15 cellular contexts compared by ENCODE assay signal in the genomic region with DNA sequence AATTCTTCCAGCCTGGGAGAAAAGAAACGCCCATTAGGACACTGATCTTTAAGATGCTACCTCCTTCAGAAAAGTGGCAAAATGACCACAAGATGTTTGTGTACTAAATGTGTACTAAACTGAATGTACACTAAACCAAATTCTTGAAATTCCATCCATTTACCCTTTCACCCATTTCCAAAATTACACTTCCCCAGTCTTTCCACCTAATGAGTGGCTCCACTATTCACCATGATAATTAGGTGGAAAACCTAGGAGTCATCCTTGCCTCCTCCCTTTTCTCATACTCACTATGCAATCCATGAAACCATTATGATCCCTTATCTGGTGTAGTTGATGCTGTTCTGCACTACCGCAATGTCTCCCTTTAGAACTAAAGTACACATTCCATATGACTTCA.
A peak's percentile ranks its signal among the peaks of the same experiment; 100 is the strongest.
DNase-seq lines count a peak whose midpoint lies in the region; ATAC-seq and TF ChIP-seq lines count a peak whose summit lies in the region.
"Had no signal": no experiment of that assay in that cellular context is flagged by ENCODE, and none has a peak within 500 bp of the region (broad histone marks: within the 10 kb centered on the region; RNA-seq: fewer than 3 reads in every experiment).

No MANE protein-coding gene starts in this region.

- intact Hi-C loops in HCT116 (cut with micrococcal nuclease): loop anchor here (5.0 kb wide), 1 partner anchor 629 kb away; no protein-coding TSS in a partner anchor
- intact Hi-C loops in left ventricle myocardium superior (cut with micrococcal nuclease): loop anchor here (5.0 kb wide), 1 partner anchor 454 kb away; a partner anchor contains a TSS

- H3K9me2 ChIP-seq in HCT116 (ENCODE audit: insufficient read depth): no peaks in the 10 kb centered on the region

- RAD21 ChIA-PET in HCT116 (lab: Charles Lee; ENCODE audit: low non-redundant PET in 1 of 2, low total read pairs in 2 of 2, uncharacterized antibody in 2 of 2, unreplicated experiment in 2 of 2): no interaction called here

- H3K36me3 ChIP-seq in HCT116 (ENCODE audit: control insufficient read depth in 1 of 2, insufficient read depth in 2 of 2, low read length in 2 of 2) (no peaks in the 10 kb centered on the region), fibroblast of lung (ENCODE audit: control insufficient read depth, insufficient read depth, low read length) (no peaks in the 10 kb centered on the region), smooth muscle cell (ENCODE audit: low read depth) (no peaks in the 10 kb centered on the region)
- H3K36me3 ChIP-seq: heart left ventricle, upper lobe of right lung had no signal

- H3K27me3 ChIP-seq in HCT116 (ENCODE audit: insufficient read depth, low read length) (no peaks in the 10 kb centered on the region), fibroblast of lung (ENCODE audit: control insufficient read depth, insufficient read depth, low read length) (no peaks in the 10 kb centered on the region), smooth muscle cell (ENCODE audit: low read depth) (no peaks in the 10 kb centered on the region)
- H3K27me3 ChIP-seq: heart left ventricle, upper lobe of right lung had no signal

- WGBS in smooth muscle cell (ENCODE audit: low lambda C conversion rate): 69% methylated on average over 2 of the region's 2 CpGs

- ATAC-seq in HCT116: peak; percentile 10; the same call in 1 of the 2 replicates
- ATAC-seq in GM18907 (IDR thresholded peaks at IDR 0.05; ENCODE audit: unreplicated experiment): no peak
- no peak for ATAC-seq in left ventricle myocardium superior
- ATAC-seq: naive thymus-derived CD4-positive, alpha-beta T cell had no signal

- no peak for TF ChIP-seq POLR2A in HCT116 (IDR thresholded peaks at IDR 0.05; ENCODE audit: borderline replicate concordance, extremely low read depth, insufficient read depth, insufficient read length)

- POLR2A ChIA-PET in HCT116 (lab: Charles Lee): no interaction called here

- H3F3A ChIP-seq in smooth muscle cell (ENCODE audit: low read depth): peaks cover 17% of the 10 kb centered on the region

- H3K4me3 ChIP-seq in HCT116 (replicated peaks in 1 of 2; ENCODE audit: low read depth in 1 of 2, low read length in 2 of 2): peak overlapping the region in 1 of 2 experiments; percentile 27; a peak in 2 of 4 replicates
- H3K4me3 ChIP-seq in fibroblast of lung (replicated peaks in 1 of 4; ENCODE audit: control extremely low read depth in 1 of 4, insufficient read depth in 1 of 4, low read depth in 3 of 4, low read length in 4 of 4): no peak overlapping the region
- no peak overlapping the region for H3K4me3 ChIP-seq in smooth muscle cell
- H3K4me3 ChIP-seq: heart left ventricle, upper lobe of right lung had no signal

- H3K9ac ChIP-seq in HCT116 (ENCODE audit: low read length) (peak overlapping the region; percentile 20; the same call in 1 of the 2 replicates), fibroblast of lung (ENCODE audit: insufficient read depth, low read length) (peak overlapping the region; percentile 43), smooth muscle cell (ENCODE audit: low read depth) (peak overlapping the region; percentile 28)

- CTCF ChIA-PET in HCT116 (lab: Charles Lee): no interaction called here

- H3K4me2 ChIP-seq in HCT116 (ENCODE audit: low read length): peak overlapping the region; percentile 67
- H3K4me2 ChIP-seq in fibroblast of lung (ENCODE audit: extremely low read depth, insufficient read depth, low read length): peak overlapping the region; percentile 18
- peak overlapping the region; percentile 42 for H3K4me2 ChIP-seq in smooth muscle cell

- H3K9me3 ChIP-seq in HCT116 (ENCODE audit: control insufficient read depth in 1 of 2, insufficient read depth in 1 of 2, low read depth in 1 of 2, low read length in 2 of 2) (no peaks in the 10 kb centered on the region), fibroblast of lung (ENCODE audit: control insufficient read depth, insufficient read depth, low read depth, low read length) (no peaks in the 10 kb centered on the region), smooth muscle cell (replicated peaks; ENCODE audit: low read depth) (no peaks in the 10 kb centered on the region)
- H3K9me3 ChIP-seq: heart left ventricle, upper lobe of right lung had no signal

- DNase-seq in HCT116 (ENCODE audit: low read depth, low spot score): no peak
- peak in 1 of 2 donors; percentile 38 for DNase-seq in fibroblast of lung (ENCODE audit: low read depth in 2 of 2)
- DNase-seq in smooth muscle cell (lab: John Stamatoyannopoulos, UW; ENCODE audit: unreplicated experiment): no peak
- no peak for DNase-seq in OCI-M1 (lab: John Stamatoyannopoulos, UW)
- DNase-seq in left ventricle myocardium superior: no peak
- no peak for DNase-seq in activated CD8-positive, alpha-beta memory T cell treated with anti-CD3 and anti-CD28 coated beads, Interleukin-2, amount 50 U/mL, for 48 hours
- DNase-seq: CD4-positive, alpha-beta T cell; heart left ventricle; NCI-H1105; NCI-H2227 treated with DMSO at 0.1 percent for 48 hours; stimulated activated CD4-positive, alpha-beta T cell treated with anti-CD3 and anti-CD28 coated beads, Interleukin-4, amount 100 ng/mL, for 1 hour; upper lobe of right lung had no signal

- TF ChIP-seq CTCF in HCT116 (IDR thresholded peaks at IDR 0.05 in 2 of 3, conservative IDR thresholded peaks at IDR 0.05 in 1 of 3; ENCODE audit: borderline replicate concordance in 1 of 3, insufficient read depth in 1 of 3, low read depth in 2 of 3, low read length in 2 of 3): no peak
- no peak for TF ChIP-seq CTCF in VCaP (conservative IDR thresholded peaks at IDR 0.05)
- TF ChIP-seq CTCF in fibroblast of lung (conservative IDR thresholded peaks at IDR 0.05 in 1 of 2, IDR thresholded peaks at IDR 0.05 in 1 of 2; ENCODE audit: low read depth in 1 of 2, low read length in 2 of 2): no peak
- no peak for TF ChIP-seq CTCF in smooth muscle cell (IDR thresholded peaks at IDR 0.05; ENCODE audit: borderline replicate concordance, insufficient read depth, poor library complexity, severe bottlenecking)

- BruUV-seq in HCT116 (replicated peaks; lab: Mats Ljungman, UMichigan): no TSS peak

- peak overlapping the region; percentile 61 for H3K27ac ChIP-seq in HCT116 (ENCODE audit: low read depth, low read length)
- peak overlapping the region; percentile 73 for H3K27ac ChIP-seq in VCaP
- H3K27ac ChIP-seq in fibroblast of lung (ENCODE audit: insufficient read depth, low read length): peak overlapping the region; percentile 89
- peak overlapping the region; percentile 96 for H3K27ac ChIP-seq in smooth muscle cell (ENCODE audit: low read depth)
- H3K27ac ChIP-seq: upper lobe of right lung had no signal

- H3K79me2 ChIP-seq in HCT116 (ENCODE audit: insufficient read depth, low read length) (no peaks in the 10 kb centered on the region), fibroblast of lung (ENCODE audit: control insufficient read depth, insufficient read depth, low read length) (no peaks in the 10 kb centered on the region), smooth muscle cell (ENCODE audit: low read depth) (no peaks in the 10 kb centered on the region)

- peak overlapping the region; percentile 58 for H2AFZ ChIP-seq in HCT116 (ENCODE audit: low read depth, low read length, poor library complexity, severe bottlenecking)
- H2AFZ ChIP-seq in fibroblast of lung (ENCODE audit: low read length): no peak overlapping the region
- H2AFZ ChIP-seq in smooth muscle cell (ENCODE audit: low read depth): no peak overlapping the region

- H4K20me1 ChIP-seq in HCT116 (ENCODE audit: insufficient read depth) (no peaks in the 10 kb centered on the region), fibroblast of lung (ENCODE audit: control insufficient read depth, extremely low read depth, insufficient read depth, low read length) (no peaks in the 10 kb centered on the region), smooth muscle cell (ENCODE audit: low read depth) (no peaks in the 10 kb centered on the region)

- H3K4me1 ChIP-seq in HCT116 (ENCODE audit: control insufficient read depth in 1 of 2, insufficient read depth in 2 of 2, low read length in 2 of 2): peaks cover 31 to 66% of the 10 kb centered on the region in 2 experiments
- H3K4me1 ChIP-seq in fibroblast of lung (ENCODE audit: control insufficient read depth, extremely low read depth, insufficient read depth, low read length): peaks cover 64% of the 10 kb centered on the region
- peaks cover 23% of the 10 kb centered on the region for H3K4me1 ChIP-seq in smooth muscle cell (ENCODE audit: low read depth)

- TF ChIP-seq RAD21 in HCT116 (IDR thresholded peaks at IDR 0.05; ENCODE audit: low read depth): no peak

TF ChIP-seq in HCT116, 20 proteins besides CTCF, POLR2A, EP300 and RAD21 (continues in another document):
- TF ChIP-seq ZNF274 (IDR thresholded peaks at IDR 0.05; ENCODE audit: low read depth, low read length) (no peak), SRF (IDR thresholded peaks at IDR 0.05; ENCODE audit: low read depth) (no peak), ZFX (IDR thresholded peaks at IDR 0.05) (no peak), ELF1 (IDR thresholded peaks at IDR 0.05; ENCODE audit: borderline replicate concordance, low read depth) (no peak), SIN3A (IDR thresholded peaks at IDR 0.05; ENCODE audit: low read depth) (no peak), CEBPB (IDR thresholded peaks at IDR 0.05; ENCODE audit: low read depth) (no peak), YY1 (IDR thresholded peaks at IDR 0.05; ENCODE audit: extremely low read depth, insufficient replicate concordance, low read depth, low read length) (no peak)
- TF ChIP-seq, protein P1, sequence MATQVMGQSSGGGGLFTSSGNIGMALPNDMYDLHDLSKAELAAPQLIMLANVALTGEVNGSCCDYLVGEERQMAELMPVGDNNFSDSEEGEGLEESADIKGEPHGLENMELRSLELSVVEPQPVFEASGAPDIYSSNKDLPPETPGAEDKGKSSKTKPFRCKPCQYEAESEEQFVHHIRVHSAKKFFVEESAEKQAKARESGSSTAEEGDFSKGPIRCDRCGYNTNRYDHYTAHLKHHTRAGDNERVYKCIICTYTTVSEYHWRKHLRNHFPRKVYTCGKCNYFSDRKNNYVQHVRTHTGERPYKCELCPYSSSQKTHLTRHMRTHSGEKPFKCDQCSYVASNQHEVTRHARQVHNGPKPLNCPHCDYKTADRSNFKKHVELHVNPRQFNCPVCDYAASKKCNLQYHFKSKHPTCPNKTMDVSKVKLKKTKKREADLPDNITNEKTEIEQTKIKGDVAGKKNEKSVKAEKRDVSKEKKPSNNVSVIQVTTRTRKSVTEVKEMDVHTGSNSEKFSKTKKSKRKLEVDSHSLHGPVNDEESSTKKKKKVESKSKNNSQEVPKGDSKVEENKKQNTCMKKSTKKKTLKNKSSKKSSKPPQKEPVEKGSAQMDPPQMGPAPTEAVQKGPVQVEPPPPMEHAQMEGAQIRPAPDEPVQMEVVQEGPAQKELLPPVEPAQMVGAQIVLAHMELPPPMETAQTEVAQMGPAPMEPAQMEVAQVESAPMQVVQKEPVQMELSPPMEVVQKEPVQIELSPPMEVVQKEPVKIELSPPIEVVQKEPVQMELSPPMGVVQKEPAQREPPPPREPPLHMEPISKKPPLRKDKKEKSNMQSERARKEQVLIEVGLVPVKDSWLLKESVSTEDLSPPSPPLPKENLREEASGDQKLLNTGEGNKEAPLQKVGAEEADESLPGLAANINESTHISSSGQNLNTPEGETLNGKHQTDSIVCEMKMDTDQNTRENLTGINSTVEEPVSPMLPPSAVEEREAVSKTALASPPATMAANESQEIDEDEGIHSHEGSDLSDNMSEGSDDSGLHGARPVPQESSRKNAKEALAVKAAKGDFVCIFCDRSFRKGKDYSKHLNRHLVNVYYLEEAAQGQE (IDR thresholded peaks at IDR 0.05; ENCODE audit: low read depth): no peak
